1 cellular context compared by ENCODE assay signal in genomic region chr14:56187736-56188135, GRCh38.
TF ChIP-seq lines count a peak whose summit lies in the region.

No MANE protein-coding gene starts in this region.

TF ChIP-seq in GM23338, 12 proteins besides CTCF, POLR2A, EP300 and RAD21 (continued from another document):
- TF ChIP-seq ETS1 (IDR thresholded peaks at IDR 0.05) (no peak), ZNF462 (CRISPR knock-in tag; IDR thresholded peaks at IDR 0.05) (no peak), ZNF114 (CRISPR knock-in tag; IDR thresholded peaks at IDR 0.05) (no peak), EZH2 (IDR thresholded peaks at IDR 0.05; ENCODE audit: low read depth, unreplicated experiment) (no peak), STAT1 (IDR thresholded peaks at IDR 0.05; ENCODE audit: unreplicated experiment) (no peak), ZNF331 (CRISPR knock-in tag; IDR thresholded peaks at IDR 0.05; ENCODE audit: low read depth) (no peak), NANOG (IDR thresholded peaks at IDR 0.05; ENCODE audit: borderline replicate concordance) (no peak), CREB1 (CRISPR knock-in tag; IDR thresholded peaks at IDR 0.05; ENCODE audit: low read depth) (no peak), JUNB (IDR thresholded peaks at IDR 0.05; ENCODE audit: unreplicated experiment) (no peak), EZH2phosphoT487 (IDR thresholded peaks at IDR 0.05; ENCODE audit: unreplicated experiment) (no peak), POLR2AphosphoS5 (IDR thresholded peaks at IDR 0.05; ENCODE audit: low read depth) (no peak)
